Comparison of ENCODE assay signal across 7 cellular contexts in genomic region chr18:34492652-34493051, GRCh38.
DNase-seq lines count a peak whose midpoint lies in the region; TF ChIP-seq lines count a peak whose summit lies in the region.

No MANE protein-coding gene starts in this region.

- TF ChIP-seq CTCF in HL-60 (IDR thresholded peaks at IDR 0.05; ENCODE audit: insufficient read depth, low read length) (no peak), fibroblast of the aortic adventitia (IDR thresholded peaks at IDR 0.05; ENCODE audit: insufficient read depth, low read length) (no peak)

- H3K27ac ChIP-seq in HL-60 (replicated peaks) (no peak overlapping the region), skeletal muscle tissue (ENCODE audit: low read depth, low read length) (peak overlapping the region; percentile 90)

- H3K4me1 Mint-ChIP-seq in T-helper 2 cell treated with Interferon-gamma antibody and Interleukin-4, amounts not matched to agents 5 μg/mL and 100 μg/mL, for 36 hours (ENCODE audit: low read depth): peaks cover 4% of the 10 kb centered on the region

- peak overlapping the region; percentile 71 for H3K4me3 ChIP-seq in HL-60 (replicated peaks; ENCODE audit: insufficient read depth, low read length)
- H3K4me3 ChIP-seq in fibroblast of the aortic adventitia (ENCODE audit: low read depth, low read length): peak overlapping the region; percentile 57
- peak overlapping the region; percentile 77 to 84 (median 80) for H3K4me3 ChIP-seq in skeletal muscle tissue (ENCODE audit: low read length in 3 of 3)

- H3K27me3 Mint-ChIP-seq in T-helper 2 cell treated with Interferon-gamma antibody and Interleukin-4, amounts not matched to agents 5 μg/mL and 100 μg/mL, for 36 hours (ENCODE audit: low read depth): peaks cover 34% of the 10 kb centered on the region

- peak overlapping the region; percentile 72 to 84 (median 74) for H3K9ac ChIP-seq in skeletal muscle tissue (ENCODE audit: low read depth in 1 of 3, low read length in 3 of 3)

- no peaks in the 10 kb centered on the region for H3K36me3 ChIP-seq in skeletal muscle tissue (ENCODE audit: control insufficient read depth in 3 of 3, insufficient read depth in 3 of 3, low read length in 3 of 3)

- H3K4me1 ChIP-seq in skeletal muscle tissue (ENCODE audit: control insufficient read depth in 3 of 3, insufficient read depth in 3 of 3, low read length in 3 of 3): peaks cover 0 to 7% (median 0%) of the 10 kb centered on the region in 3 donors

- H3K4me3 Mint-ChIP-seq in T-helper 2 cell treated with Interferon-gamma antibody and Interleukin-4, amounts not matched to agents 5 μg/mL and 100 μg/mL, for 36 hours: no peak overlapping the region

- no peaks in the 10 kb centered on the region for H3K9me3 ChIP-seq in skeletal muscle tissue (ENCODE audit: control insufficient read depth in 3 of 3, low read length in 3 of 3)

- no peaks in the 10 kb centered on the region for H3K9me3 Mint-ChIP-seq in T-helper 2 cell treated with Interferon-gamma antibody and Interleukin-4, amounts not matched to agents 5 μg/mL and 100 μg/mL, for 36 hours

- no peaks in the 10 kb centered on the region for H3K36me3 Mint-ChIP-seq in T-helper 2 cell treated with Interferon-gamma antibody and Interleukin-4, amounts not matched to agents 5 μg/mL and 100 μg/mL, for 36 hours (ENCODE audit: low read depth)

- H3K27ac Mint-ChIP-seq in T-helper 2 cell treated with Interferon-gamma antibody and Interleukin-4, amounts not matched to agents 5 μg/mL and 100 μg/mL, for 36 hours: no peak overlapping the region

- H3K27me3 ChIP-seq in HL-60 (ENCODE audit: insufficient read depth, poor library complexity, severe bottlenecking) (peaks cover 36% of the 10 kb centered on the region), skeletal muscle tissue (ENCODE audit: control insufficient read depth in 3 of 3, insufficient read depth in 3 of 3, low read length in 3 of 3) (peaks cover 0 to 3% (median 2%) of the 10 kb centered on the region in 3 donors)

- no peak for DNase-seq in HL-60 (ENCODE audit: low read depth in 1 of 2, low spot score in 1 of 2)
- DNase-seq in NCI-H774 (lab: John Stamatoyannopoulos, UW): peak; percentile 35
- no peak for DNase-seq in fibroblast of the aortic adventitia (ENCODE audit: low read depth)
- no peak for DNase-seq in SKM-1 (lab: John Stamatoyannopoulos, UW; ENCODE audit: unreplicated experiment)
- DNase-seq in T-helper 2 cell treated with Interferon-gamma antibody and Interleukin-4, amounts not matched to agents 5 μg/mL and 100 μg/mL, for 36 hours (ENCODE audit: low spot score): no peak
- DNase-seq in GF-D8 (lab: John Stamatoyannopoulos, UW): no peak
